Comparison of ENCODE assay signal across 9 cellular contexts in the genomic region with DNA sequence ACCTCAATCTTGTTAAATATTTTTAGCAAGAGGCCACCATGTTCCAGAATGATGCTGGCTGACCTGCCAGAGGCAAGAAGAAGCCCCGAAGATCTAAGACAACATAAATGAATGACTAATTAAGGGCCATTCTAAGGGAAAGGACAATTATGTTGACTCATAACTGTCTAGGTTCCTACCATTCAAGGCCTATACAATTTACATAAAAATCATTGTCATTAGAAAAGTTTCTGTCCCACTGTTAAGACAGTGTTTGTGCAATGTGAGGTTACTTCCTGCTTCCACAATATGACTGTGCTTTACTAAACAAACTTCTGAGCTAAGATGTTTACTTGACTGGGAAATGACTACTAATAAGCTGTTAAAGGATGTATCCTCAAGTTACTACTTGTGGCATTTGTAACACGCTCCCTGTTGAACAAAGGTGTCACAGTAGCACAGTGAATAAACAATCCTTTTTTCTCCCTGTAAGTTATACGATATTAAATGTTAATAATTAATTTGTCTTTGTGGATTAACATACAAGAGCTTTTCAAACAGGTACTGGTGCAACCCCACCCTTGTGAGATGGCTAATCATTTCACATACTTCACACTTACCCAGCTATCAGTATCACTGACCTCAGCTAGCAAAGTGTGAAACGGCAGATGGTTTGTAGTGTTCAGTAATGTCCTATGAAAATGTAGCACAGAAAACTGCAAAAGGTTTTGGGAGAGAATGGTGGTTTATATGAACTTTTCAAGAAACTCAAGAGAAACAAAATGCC.
DNase-seq lines count a peak whose midpoint lies in the region; ATAC-seq, FAIRE-seq and TF ChIP-seq lines count a peak whose summit lies in the region.
"Had no signal": no experiment of that assay in that cellular context is flagged by ENCODE, and none has a peak within 500 bp of the region (broad histone marks: within the 10 kb centered on the region; RNA-seq: fewer than 3 reads in every experiment).

No MANE protein-coding gene starts in this region.

- no peaks in the 10 kb centered on the region for H3K9me2 ChIP-seq in GM23248 (ENCODE audit: insufficient read depth)

- no peak for TF ChIP-seq CTCF in pancreas (IDR thresholded peaks at IDR 0.05)

- no peaks in the 10 kb centered on the region for H3K79me2 ChIP-seq in GM23248 (ENCODE audit: insufficient read depth)

- no peak overlapping the region for H3K4me2 ChIP-seq in GM23248 (ENCODE audit: unreplicated experiment)

- in situ Hi-C loops in GM23248 (cut with MboI), result no loop called here

- H3K4me3 Mint-ChIP-seq in T-cell, result no peak overlapping the region

- H3F3A ChIP-seq in GM23248 (ENCODE audit: insufficient read depth), result no peaks in the 10 kb centered on the region

- peak; percentile 60 for ATAC-seq in GM19025 (IDR thresholded peaks at IDR 0.05; ENCODE audit: low read depth, unreplicated experiment)
- peak; percentile 49 for ATAC-seq in HG02884 (IDR thresholded peaks at IDR 0.05; ENCODE audit: unreplicated experiment)
- peak in 2 of 4 experiments; percentile 29 to 52 for ATAC-seq in T-cell (replicated peaks in 1 of 4)
- peak; percentile 21 to 85 (median 73) for ATAC-seq in pancreas

- CTCF ChIA-PET in T-cell (lab: Charles Lee), result no interaction called here

- H4K20me1 ChIP-seq in GM23248 (ENCODE audit: insufficient read depth), result no peaks in the 10 kb centered on the region

- peaks cover 0 to 11% (median 0%) of the 10 kb centered on the region in 3 donors for H3K4me1 ChIP-seq in pancreas
- peaks cover 3% of the 10 kb centered on the region for H3K4me1 ChIP-seq in GM23248 (ENCODE audit: insufficient read depth)
- H3K4me1 ChIP-seq in effector memory CD4-positive, alpha-beta T cell (ENCODE audit: control insufficient read depth, insufficient read depth, low read length, poor library complexity, severe bottlenecking), result no peaks in the 10 kb centered on the region

- intact Hi-C loops in pancreas (cut with DNase I), result no loop called here

- H3K36me3 ChIP-seq in pancreas (no peaks in the 10 kb centered on the region), GM23248 (ENCODE audit: low read depth) (no peaks in the 10 kb centered on the region)
- H3K36me3 ChIP-seq in effector memory CD4-positive, alpha-beta T cell (ENCODE audit: control insufficient read depth, insufficient read depth, low read length), result no peaks in the 10 kb centered on the region

- FAIRE-seq in pancreas (lab: Jason Lieb, UNC), result peak; percentile 20
- FAIRE-seq: H1 had no signal

- 28% methylated on average over 4 of the region's 4 CpGs for WGBS in pancreas, 2 donors
- WGBS in GM23248 (ENCODE audit: low coverage in 1 of 2, low lambda C conversion rate in 2 of 2, missing lambda C conversion rate in 2 of 2), 2 experiments, result 74 to 81% methylated on average over 4 of the region's 4 CpGs

- H3K27ac Mint-ChIP-seq in T-cell, result peak overlapping the region; percentile 12 to 57

- H3K9ac ChIP-seq in GM23248, result no peak overlapping the region

- H3K36me3 Mint-ChIP-seq in T-cell, result no peaks in the 10 kb centered on the region

- no peak overlapping the region for H3K4me3 ChIP-seq in pancreas
- no peak overlapping the region for H3K4me3 ChIP-seq in GM23248
- no peak overlapping the region for H3K4me3 ChIP-seq in effector memory CD4-positive, alpha-beta T cell (ENCODE audit: insufficient read depth, low read depth, low read length, poor library complexity, severe bottlenecking)

- H3K27me3 ChIP-seq in pancreas (no peaks in the 10 kb centered on the region), GM23248 (replicated peaks; ENCODE audit: insufficient read depth) (peaks cover 23% of the 10 kb centered on the region; the same call in 1 of the 2 replicates)
- H3K27me3 ChIP-seq in effector memory CD4-positive, alpha-beta T cell (replicated peaks; ENCODE audit: control insufficient read depth, insufficient read depth, low read length, poor library complexity, severe bottlenecking), result no peaks in the 10 kb centered on the region

- H3K27ac ChIP-seq in pancreas (peak overlapping the region in 2 of 4 donors; percentile 2 to 57), GM23248 (no peak overlapping the region)
- H3K27ac ChIP-seq in effector memory CD4-positive, alpha-beta T cell (ENCODE audit: insufficient read depth, low read length, poor library complexity, severe bottlenecking), result no peak overlapping the region

- H3K4me1 Mint-ChIP-seq in T-cell, result peaks cover 5 to 19% (median 6%) of the 10 kb centered on the region in 3 donors

- H3K9me3 Mint-ChIP-seq in T-cell, result no peaks in the 10 kb centered on the region

- peaks cover 0 to 3% of the 10 kb centered on the region in 2 donors for H3K27me3 Mint-ChIP-seq in T-cell

- POLR2A ChIA-PET in T-cell (lab: Charles Lee), result interaction anchor here in 1 of 2 donors (0.6 to 1.0 kb wide), 3 partner anchors 49 to 908 kb away, joined by 3 to 4 read pairs (median 3); a partner anchor contains a TSS

- no peak overlapping the region for H2AFZ ChIP-seq in GM23248

- H3K9me3 ChIP-seq in pancreas, result no peaks in the 10 kb centered on the region
- no peaks in the 10 kb centered on the region for H3K9me3 ChIP-seq in GM23248 (ENCODE audit: low read depth)
- H3K9me3 ChIP-seq in effector memory CD4-positive, alpha-beta T cell (ENCODE audit: control insufficient read depth, low read length), result no peaks in the 10 kb centered on the region

- peak in 2 of 34 experiments; percentile 15 to 17 for DNase-seq in T-cell
- no peak for DNase-seq in pancreas
- no peak for DNase-seq in stimulated activated CD4-positive, alpha-beta T cell treated with anti-CD3 and anti-CD28 coated beads, Interleukin-4, amount 100 ng/mL, for 1 hour
- DNase-seq in GM23248, result no peak
- no peak for DNase-seq in NCI-H2081 (lab: John Stamatoyannopoulos, UW)
- no peak for DNase-seq in effector memory CD4-positive, alpha-beta T cell
